8 cellular contexts compared by ENCODE assay signal in the genomic region with DNA sequence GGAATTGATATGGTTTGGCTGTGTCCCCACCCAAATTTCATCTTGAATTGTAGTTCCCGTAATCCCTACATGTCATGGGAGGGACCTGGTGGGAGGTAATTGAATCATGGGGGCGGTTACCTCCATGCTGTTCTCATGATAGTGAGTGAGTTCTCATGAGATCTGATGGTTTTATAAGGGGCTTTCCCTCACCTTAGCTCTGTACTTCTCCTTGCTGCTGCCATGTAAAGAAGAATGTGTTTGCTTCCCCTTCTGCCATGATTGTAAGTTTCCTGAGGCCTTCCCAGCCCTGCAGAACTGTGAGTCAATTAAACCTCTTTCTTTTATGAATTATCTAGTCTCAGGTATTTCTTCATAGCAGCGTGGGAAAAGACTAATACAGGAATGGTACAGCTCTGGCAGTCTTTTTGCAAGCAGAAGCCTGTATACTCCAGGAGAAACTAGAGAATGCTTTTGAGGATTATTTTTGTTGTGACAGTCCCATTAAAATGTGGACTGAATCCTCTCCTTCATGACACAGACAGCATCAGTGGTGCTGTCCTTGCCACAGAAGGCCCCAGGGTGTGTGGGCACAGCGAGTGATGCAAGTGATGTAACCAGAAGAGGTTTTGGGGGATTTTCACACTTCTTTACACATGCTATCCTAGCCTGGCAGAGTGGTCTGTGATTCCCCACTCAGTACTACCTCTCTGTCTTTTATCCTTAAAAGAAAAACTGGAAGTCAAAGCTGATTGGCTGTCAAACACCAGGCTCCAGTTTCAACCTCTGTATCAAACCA. TPM values are rescaled to one million over a fixed set of nuclear protein-coding genes. Genes with fewer than 3 reads are reported as not detected.
DNase-seq lines count a peak whose midpoint lies in the region; ATAC-seq and TF ChIP-seq lines count a peak whose summit lies in the region.
"Not testable (repeated sequence)": the region's sequence is repeated elsewhere in the genome, so short reads cannot be mapped to it uniquely, and the experiment has no call there.

No MANE protein-coding gene starts in this region.

- CTCF ChIA-PET in CD8-positive, alpha-beta memory T cell (lab: Charles Lee) = interaction anchor here (1.4 kb wide), 1 partner anchor 20 kb away, joined by 3 read pairs; a partner anchor contains a TSS

- H3K4me1 ChIP-seq in CD8-positive, alpha-beta memory T cell (ENCODE audit: insufficient read depth, low read length) = peaks cover 93% of the 10 kb centered on the region

- not testable (repeated sequence) for H3K4me3 ChIP-seq in CD8-positive, alpha-beta memory T cell (ENCODE audit: low read length)

- H3K9me3 Mint-ChIP-seq in CD8-positive, alpha-beta memory T cell; T-helper 2 cell treated with Interferon-gamma antibody and Interleukin-4, amounts not matched to agents 5 μg/mL and 100 μg/mL, for 36 hours; activated T-cell treated with anti-CD3 and anti-CD28 coated beads, Interleukin-2, amount 50 U/mL, for 72 hours; central memory CD8-positive, alpha-beta T cell; nephron progenitor cell; stimulated activated naive B cell treated with anti-CD40 and anti-IgM and Interleukin-4, amounts not matched to agents 10 μg/mL and 1 μg/mL and 100 μg/mL, for 72 hours: not testable (repeated sequence)

- POLR2A ChIA-PET in CD8-positive, alpha-beta memory T cell (lab: Charles Lee) = interaction anchor here (0.8 to 0.9 kb wide), 2 partner anchors 19 to 20 kb away, joined by 3 to 4 read pairs; a partner anchor contains a TSS

- not testable (repeated sequence) for TF ChIP-seq CTCF in nephron progenitor cell (IDR thresholded peaks at IDR 0.05)

- not testable (repeated sequence) for H3K27me3 Mint-ChIP-seq in CD8-positive, alpha-beta memory T cell; T-helper 2 cell treated with Interferon-gamma antibody and Interleukin-4, amounts not matched to agents 5 μg/mL and 100 μg/mL, for 36 hours (ENCODE audit: low read depth); activated T-cell treated with anti-CD3 and anti-CD28 coated beads, Interleukin-2, amount 50 U/mL, for 72 hours (ENCODE audit: low read depth); central memory CD8-positive, alpha-beta T cell; nephron progenitor cell (ENCODE audit: low read depth, poor library complexity); stimulated activated naive B cell treated with anti-CD40 and anti-IgM and Interleukin-4, amounts not matched to agents 10 μg/mL and 1 μg/mL and 100 μg/mL, for 72 hours

- not testable (repeated sequence) for H3K27me3 ChIP-seq in CD8-positive, alpha-beta memory T cell (ENCODE audit: insufficient read depth, low read length, poor library complexity, severe bottlenecking)

- H3K9me3 ChIP-seq in CD8-positive, alpha-beta memory T cell (ENCODE audit: low read length) = not testable (repeated sequence)

- H3K27ac Mint-ChIP-seq in CD8-positive, alpha-beta memory T cell = peak overlapping the region; percentile 66 to 94 (median 89)
- H3K27ac Mint-ChIP-seq in T-helper 2 cell treated with Interferon-gamma antibody and Interleukin-4, amounts not matched to agents 5 μg/mL and 100 μg/mL, for 36 hours = peak overlapping the region; percentile 45
- peak overlapping the region; percentile 91 for H3K27ac Mint-ChIP-seq in activated T-cell treated with anti-CD3 and anti-CD28 coated beads, Interleukin-2, amount 50 U/mL, for 72 hours
- peak overlapping the region; percentile 74 for H3K27ac Mint-ChIP-seq in central memory CD8-positive, alpha-beta T cell (ENCODE audit: low read depth)
- H3K27ac Mint-ChIP-seq in nephron progenitor cell = peak overlapping the region; percentile 89
- peak overlapping the region; percentile 88 for H3K27ac Mint-ChIP-seq in stimulated activated naive B cell treated with anti-CD40 and anti-IgM and Interleukin-4, amounts not matched to agents 10 μg/mL and 1 μg/mL and 100 μg/mL, for 72 hours

- H3K36me3 Mint-ChIP-seq in CD8-positive, alpha-beta memory T cell; activated T-cell treated with anti-CD3 and anti-CD28 coated beads, Interleukin-2, amount 50 U/mL, for 72 hours (ENCODE audit: insufficient read depth in 2 of 2); nephron progenitor cell (ENCODE audit: low read depth): not testable (repeated sequence)
- peaks cover 20% of the 10 kb centered on the region for H3K36me3 Mint-ChIP-seq in T-helper 2 cell treated with Interferon-gamma antibody and Interleukin-4, amounts not matched to agents 5 μg/mL and 100 μg/mL, for 36 hours (ENCODE audit: low read depth)
- peaks cover 12% of the 10 kb centered on the region for H3K36me3 Mint-ChIP-seq in central memory CD8-positive, alpha-beta T cell (ENCODE audit: insufficient read depth)
- H3K36me3 Mint-ChIP-seq in stimulated activated naive B cell treated with anti-CD40 and anti-IgM and Interleukin-4, amounts not matched to agents 10 μg/mL and 1 μg/mL and 100 μg/mL, for 72 hours = peaks cover 29 to 34% of the 10 kb centered on the region in 2 donors

- not testable (repeated sequence) for H3K27ac ChIP-seq in CD8-positive, alpha-beta memory T cell (ENCODE audit: low read depth, low read length)

- DNase-seq in CD8-positive, alpha-beta memory T cell = peak in 3 of 5 donors; percentile 24 to 60 (median 31)
- DNase-seq in T-helper 2 cell treated with Interferon-gamma antibody and Interleukin-4, amounts not matched to agents 5 μg/mL and 100 μg/mL, for 36 hours (ENCODE audit: low spot score); central memory CD8-positive, alpha-beta T cell (ENCODE audit: low spot score in 2 of 2); nephron progenitor cell; stimulated activated naive B cell treated with anti-CD40 and anti-IgM and Interleukin-4, amounts not matched to agents 10 μg/mL and 1 μg/mL and 100 μg/mL, for 72 hours: not testable (repeated sequence)
- DNase-seq in activated T-cell treated with anti-CD3 and anti-CD28 coated beads, Interleukin-2, amount 50 U/mL, for 72 hours = peak; percentile 50 to 52

- H3K4me3 Mint-ChIP-seq in CD8-positive, alpha-beta memory T cell = peak overlapping the region; percentile 2 to 72 (median 59)
- peak overlapping the region; percentile 1 for H3K4me3 Mint-ChIP-seq in T-helper 2 cell treated with Interferon-gamma antibody and Interleukin-4, amounts not matched to agents 5 μg/mL and 100 μg/mL, for 36 hours
- H3K4me3 Mint-ChIP-seq in activated T-cell treated with anti-CD3 and anti-CD28 coated beads, Interleukin-2, amount 50 U/mL, for 72 hours = peak overlapping the region; percentile 62 to 80
- H3K4me3 Mint-ChIP-seq in central memory CD8-positive, alpha-beta T cell = peak overlapping the region; percentile 56
- H3K4me3 Mint-ChIP-seq in nephron progenitor cell = not testable (repeated sequence)
- peak overlapping the region; percentile 11 to 29 for H3K4me3 Mint-ChIP-seq in stimulated activated naive B cell treated with anti-CD40 and anti-IgM and Interleukin-4, amounts not matched to agents 10 μg/mL and 1 μg/mL and 100 μg/mL, for 72 hours

- peak; percentile 35 for ATAC-seq in GM21723 (IDR thresholded peaks at IDR 0.05; ENCODE audit: unreplicated experiment)
- peak; percentile 28 for ATAC-seq in HG03442 (IDR thresholded peaks at IDR 0.05; ENCODE audit: unreplicated experiment)
- ATAC-seq in activated T-cell treated with anti-CD3 and anti-CD28 coated beads, Interleukin-2, amount 50 U/mL, for 72 hours (replicated peaks in 1 of 2) = peak; percentile 75 to 79
- peak; percentile 48 for ATAC-seq in central memory CD8-positive, alpha-beta T cell (replicated peaks; ENCODE audit: extremely low read depth, poor library complexity, severe bottlenecking)
- peak; percentile 69 to 79 for ATAC-seq in stimulated activated naive B cell treated with anti-CD40 and anti-IgM and Interleukin-4, amounts not matched to agents 10 μg/mL and 1 μg/mL and 100 μg/mL, for 72 hours (replicated peaks)

- H3K36me3 ChIP-seq in CD8-positive, alpha-beta memory T cell (ENCODE audit: insufficient read depth, low read length) = not testable (repeated sequence)

- peaks cover 91 to 95% (median 95%) of the 10 kb centered on the region in 3 donors for H3K4me1 Mint-ChIP-seq in CD8-positive, alpha-beta memory T cell
- peaks cover 74% of the 10 kb centered on the region for H3K4me1 Mint-ChIP-seq in T-helper 2 cell treated with Interferon-gamma antibody and Interleukin-4, amounts not matched to agents 5 μg/mL and 100 μg/mL, for 36 hours (ENCODE audit: low read depth)
- peaks cover 89% of the 10 kb centered on the region for H3K4me1 Mint-ChIP-seq in activated T-cell treated with anti-CD3 and anti-CD28 coated beads, Interleukin-2, amount 50 U/mL, for 72 hours (ENCODE audit: low read depth)
- H3K4me1 Mint-ChIP-seq in central memory CD8-positive, alpha-beta T cell = peaks cover 79% of the 10 kb centered on the region
- peaks cover 40% of the 10 kb centered on the region for H3K4me1 Mint-ChIP-seq in nephron progenitor cell
- peaks cover 48 to 78% of the 10 kb centered on the region in 2 donors for H3K4me1 Mint-ChIP-seq in stimulated activated naive B cell treated with anti-CD40 and anti-IgM and Interleukin-4, amounts not matched to agents 10 μg/mL and 1 μg/mL and 100 μg/mL, for 72 hours

RNA-seq across cellular contexts. Expression of a gene that starts 20.1 kb away (rescaled TPM):
- total RNA-seq in CD8-positive, alpha-beta memory T cell = 10 to 100 TPM; 22.2 to 22.8 TPM
- 94.9 TPM for polyA plus RNA-seq in CD8-positive, alpha-beta memory T cell
- total RNA-seq in activated T-cell treated with anti-CD3 and anti-CD28 coated beads, Interleukin-2, amount 50 U/mL, for 72 hours = 10 to 100 TPM; 22.9 to 24.7 TPM
